In the genomic region with DNA sequence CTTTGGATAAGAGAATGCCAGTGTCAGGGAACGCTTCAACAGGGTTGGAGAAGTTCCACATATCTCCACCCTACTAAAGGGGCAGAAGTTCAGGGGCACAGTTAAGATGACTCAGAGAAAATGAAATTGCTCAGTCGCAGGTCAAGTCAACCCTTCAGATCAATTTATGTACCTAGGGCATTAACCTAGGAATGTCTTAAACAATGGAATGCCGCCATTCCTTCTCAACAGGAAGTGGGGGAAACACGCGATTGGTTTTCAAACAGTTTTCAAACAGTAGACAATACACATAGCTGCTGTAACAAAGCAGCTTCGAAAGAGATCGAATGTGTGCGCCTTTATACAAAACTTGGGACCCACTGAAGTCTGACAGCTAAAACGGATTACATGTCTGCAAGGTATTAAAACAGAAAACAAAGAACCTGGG, we compare ENCODE assay signal across 8 cellular contexts. TPM values are rescaled to one million over a fixed set of nuclear protein-coding genes. Genes with fewer than 3 reads are reported as not detected.
A peak's percentile ranks its signal among the peaks of the same experiment; 100 is the strongest.
DNase-seq lines count a peak whose midpoint lies in the region; ATAC-seq and TF ChIP-seq lines count a peak whose summit lies in the region.

No MANE protein-coding gene starts in this region.

- H3K9me3 ChIP-seq in ascending aorta (no peaks in the 10 kb centered on the region), iPS DF 6.9 (ENCODE audit: control insufficient read depth, insufficient read depth, low read length) (no peaks in the 10 kb centered on the region), gastrocnemius medialis (no peaks in the 10 kb centered on the region)

- DNase-seq in GM12865 (ENCODE audit: low read depth) (peak; percentile 15), NCI-H1694 treated with DMSO at 0.1 percent for 48 hours (lab: John Stamatoyannopoulos, UW) (peak; percentile 19), ascending aorta (ENCODE audit: low spot score in 2 of 2) (no peak), iPS DF 6.9 (ENCODE audit: low read depth, low spot score) (no peak), gastrocnemius medialis (no peak), NK-92 (lab: John Stamatoyannopoulos, UW; ENCODE audit: unreplicated experiment) (no peak), occipital lobe (lab: John Stamatoyannopoulos, UW) (no peak)

- H3K4me1 ChIP-seq in ascending aorta (peaks cover 0 to 3% of the 10 kb centered on the region in 2 donors), iPS DF 6.9 (ENCODE audit: control insufficient read depth, insufficient read depth, low read length) (peaks cover 3% of the 10 kb centered on the region; the same call in 1 of the 2 replicates), gastrocnemius medialis (peaks cover 19 to 23% of the 10 kb centered on the region in 2 donors)

- no peak for TF ChIP-seq POLR2A in gastrocnemius medialis (IDR thresholded peaks at IDR 0.05)

- in situ Hi-C loops in gastrocnemius medialis (cut with MboI; ENCODE audit: low sequenced_read_pairs in 4 of 4): loop anchor here in 1 of 4 donors (25.0 kb wide), 1 partner anchor 488 kb away; a partner anchor contains a TSS

- TF ChIP-seq CTCF in GM12865 (IDR thresholded peaks at IDR 0.05; ENCODE audit: insufficient read depth, low read depth, low read length, missing control alignments) (no peak), ascending aorta (IDR thresholded peaks at IDR 0.05) (no peak), gastrocnemius medialis (IDR thresholded peaks at IDR 0.05 in 4 of 5, conservative IDR thresholded peaks at IDR 0.05 in 1 of 5) (no peak)

- H3K27me3 ChIP-seq in ascending aorta: no peaks in the 10 kb centered on the region
- H3K27me3 ChIP-seq in iPS DF 6.9 (ENCODE audit: control insufficient read depth, insufficient read depth, low read length): no peaks in the 10 kb centered on the region
- H3K27me3 ChIP-seq in gastrocnemius medialis: no peaks in the 10 kb centered on the region

- ATAC-seq in gastrocnemius medialis (peak; percentile 28 to 45), HG03521 (IDR thresholded peaks at IDR 0.05; ENCODE audit: unreplicated experiment) (no peak)

- peak overlapping the region; percentile 95 for H3K4me3 ChIP-seq in GM12865 (ENCODE audit: low read depth, low read length)
- H3K4me3 ChIP-seq in ascending aorta: peak overlapping the region; percentile 84 to 88
- peak overlapping the region; percentile 76; the same call in 1 of the 2 replicates for H3K4me3 ChIP-seq in iPS DF 6.9 (ENCODE audit: low read length)
- peak overlapping the region; percentile 84 to 97 (median 88) for H3K4me3 ChIP-seq in gastrocnemius medialis

- intact Hi-C loops in ascending aorta (cut with DNase I): no loop called here
- intact Hi-C loops in gastrocnemius medialis (cut with DNase I; ENCODE audit: low total_unique reads): loop anchor here (2.0 kb wide), 1 partner anchor 16 kb away; no protein-coding TSS in a partner anchor

- peaks cover 0 to 5% of the 10 kb centered on the region in 2 donors for H3K36me3 ChIP-seq in ascending aorta
- H3K36me3 ChIP-seq in iPS DF 6.9 (ENCODE audit: control insufficient read depth, insufficient read depth, low read length): no peaks in the 10 kb centered on the region
- no peaks in the 10 kb centered on the region for H3K36me3 ChIP-seq in gastrocnemius medialis

- whole genome bisulfite sequencing in iPS DF 6.9 (ENCODE audit: insufficient coverage, insufficient read length): no CpG with 5 or more reads among the region's 9 CpGs

- peak overlapping the region; percentile 88 for H3K27ac ChIP-seq in ascending aorta
- no peak overlapping the region for H3K27ac ChIP-seq in iPS DF 6.9 (ENCODE audit: low read length)
- peak overlapping the region; percentile 89 to 97 (median 92) for H3K27ac ChIP-seq in gastrocnemius medialis

RNA-seq across cellular contexts. Expression of a gene that starts 0.9 kb away (rescaled TPM):
- total RNA-seq in ascending aorta (7.0 TPM), gastrocnemius medialis (10 to 100 TPM in 2 of 4 donors, 1 to 10 TPM in 2; 6.8 to 12.3 (median 9.3) TPM), occipital lobe (49.9 TPM)

RNA-seq across cellular contexts. Expression of a gene that starts 44.6 kb away (rescaled TPM):
- not detected for total RNA-seq in ascending aorta
- total RNA-seq in gastrocnemius medialis: not detected
- total RNA-seq in occipital lobe: 0.16 TPM

Comparison
In these comparisons a context has a peak if more than half of its experiments do, and no peak if none do; other contexts are left out.
1. DNase-seq: peak in GM12865 (single experiment) and NCI-H1694 treated with DMSO at 0.1 percent for 48 hours (single experiment); none in ascending aorta (0 of 2), iPS DF 6.9 (single experiment), gastrocnemius medialis (0 of 2), NK-92 (single experiment) and occipital lobe (single experiment).
2. Peak in every context shown above with its lines, with median percentiles within 50 percentile points of each other: H3K4me3 ChIP-seq.